In genomic region chr3:13152826-13153710, GRCh38 we compare ENCODE assay signal across 17 cellular contexts.
"Had no signal": no experiment of that assay in that cellular context is flagged by ENCODE, and none has a peak within 500 bp of the region (broad histone marks: within the 10 kb centered on the region; RNA-seq: fewer than 3 reads in every experiment).

No MANE protein-coding gene starts in this region.

- H3K4me3 ChIP-seq: gastroesophageal sphincter, mucosa of descending colon, right atrium auricular region, transverse colon had no signal

- H3K4me1 ChIP-seq: gastroesophageal sphincter, right atrium auricular region, transverse colon had no signal

- H3K4me3 Mint-ChIP-seq: dendritic cell treated with granulocyte-macrophage colony-stimulating factor and Interleukin-4, amounts not matched to agents 40 ng/mL and 50 ng/mL, for 4 days; naive thymus-derived CD8-positive, alpha-beta T cell had no signal

- H3K27me3 Mint-ChIP-seq: progenitor cell of endocrine pancreas had no signal

- H3K27ac Mint-ChIP-seq: dendritic cell treated with granulocyte-macrophage colony-stimulating factor and Interleukin-4, amounts not matched to agents 40 ng/mL and 50 ng/mL, for 4 days; naive thymus-derived CD8-positive, alpha-beta T cell; progenitor cell of endocrine pancreas had no signal

- DNase-seq: activated CD4-positive, alpha-beta T cell treated with anti-CD3 and anti-CD28 coated beads, Interleukin-2, amount 50 U/mL, for 1 hour; activated CD8-positive, alpha-beta memory T cell treated with anti-CD3 and anti-CD28 coated beads for 24 hours; anterior cingulate cortex; brain microvascular endothelial cell; islet precursor cell; mammary epithelial cell; mucosa of descending colon; nucleus accumbens; small intestine; stimulated activated naive CD8-positive, alpha-beta T cell treated with anti-CD3 and anti-CD28 coated beads, Interleukin-15, Interleukin-2, amounts not matched to agents 100 U/mL and 50 U/mL, for 24 hours; SW 1271; transverse colon had no signal

- H3K27me3 ChIP-seq: brain microvascular endothelial cell, right atrium auricular region, transverse colon had no signal

- H3K27ac ChIP-seq: brain microvascular endothelial cell, gastroesophageal sphincter, right atrium auricular region, transverse colon had no signal

- H3K36me3 ChIP-seq: brain microvascular endothelial cell, gastroesophageal sphincter, right atrium auricular region, transverse colon had no signal
